In the genomic region with DNA sequence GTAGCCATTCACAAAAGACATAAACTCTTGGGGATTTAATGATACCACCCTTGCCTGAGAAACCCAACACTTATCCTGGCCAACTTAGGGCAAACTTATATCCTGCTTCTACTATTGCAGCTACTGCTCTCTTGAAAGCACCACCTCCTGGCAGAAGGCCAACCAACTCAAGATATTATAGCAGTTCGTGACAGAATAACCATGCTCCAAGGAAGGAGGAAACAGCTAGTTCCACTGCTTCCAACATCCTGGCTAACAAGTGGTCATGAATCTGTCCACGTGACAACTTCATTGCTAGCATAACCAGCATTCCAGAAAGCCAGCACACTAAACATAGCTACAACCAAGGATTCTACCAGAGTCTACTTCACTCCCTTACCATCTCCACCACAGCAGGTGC, we compare ENCODE assay signal across 15 cellular contexts.
"Had no signal": no experiment of that assay in that cellular context is flagged by ENCODE, and none has a peak within 500 bp of the region (broad histone marks: within the 10 kb centered on the region; RNA-seq: fewer than 3 reads in every experiment).

No MANE protein-coding gene starts in this region.

- H2AFZ ChIP-seq: parathyroid adenoma had no signal

- H3K27ac ChIP-seq: ascending aorta, colonic mucosa, gastrocnemius medialis, parathyroid adenoma, stomach had no signal

- H3K4me1 ChIP-seq: ascending aorta, colonic mucosa, gastrocnemius medialis, parathyroid adenoma, stomach had no signal

- H3K9ac ChIP-seq: parathyroid adenoma had no signal

- H3K36me3 ChIP-seq: ascending aorta, colonic mucosa, gastrocnemius medialis, stomach had no signal

- H3K4me3 ChIP-seq: ascending aorta, colonic mucosa, gastrocnemius medialis, stomach had no signal

- H3K79me2 ChIP-seq: parathyroid adenoma had no signal

- H3K27me3 Mint-ChIP-seq: activated naive CD8-positive, alpha-beta T cell treated with anti-CD3 and anti-CD28 coated beads, Interleukin-2, amount 50 U/mL, for 24 hours had no signal

- ATAC-seq: activated CD8-positive, alpha-beta T cell treated with anti-CD3 and anti-CD28 coated beads, Interleukin-2, amount 10 ng/mL, durations not matched to agents 7 days and 5 days; activated naive CD8-positive, alpha-beta T cell treated with anti-CD3 and anti-CD28 coated beads, Interleukin-2, amount 50 U/mL, for 24 hours; gastrocnemius medialis had no signal

- H3K4me3 Mint-ChIP-seq: activated CD8-positive, alpha-beta T cell treated with anti-CD3 and anti-CD28 coated beads, Interleukin-2, amount 10 ng/mL, durations not matched to agents 7 days and 5 days; activated naive CD8-positive, alpha-beta T cell treated with anti-CD3 and anti-CD28 coated beads, Interleukin-2, amount 50 U/mL, for 24 hours; mesothelial cell of epicardium had no signal

- H3K9me3 ChIP-seq: ascending aorta, colonic mucosa, gastrocnemius medialis had no signal

- DNase-seq: activated CD4-positive, alpha-beta T cell treated with anti-CD3 and anti-CD28 coated beads for 48 hours; activated CD8-positive, alpha-beta T cell treated with anti-CD3 and anti-CD28 coated beads, Interleukin-2, amount 10 ng/mL, durations not matched to agents 7 days and 5 days; activated naive CD4-positive, alpha-beta T cell treated with Interleukin-2 at 50 U/mL for 16 hours; activated naive CD8-positive, alpha-beta T cell treated with anti-CD3 and anti-CD28 coated beads, Interleukin-2, amount 50 U/mL, for 24 hours; caudate nucleus; colonic mucosa; effector CD8-positive, alpha-beta T cell; gastrocnemius medialis; hippocampal formation; kidney glomerular epithelial cell; retina; stomach had no signal

- H3K27me3 ChIP-seq: ascending aorta, colonic mucosa, gastrocnemius medialis, stomach had no signal

- H3K27ac Mint-ChIP-seq: activated CD8-positive, alpha-beta T cell treated with anti-CD3 and anti-CD28 coated beads, Interleukin-2, amount 10 ng/mL, durations not matched to agents 7 days and 5 days; activated naive CD8-positive, alpha-beta T cell treated with anti-CD3 and anti-CD28 coated beads, Interleukin-2, amount 50 U/mL, for 24 hours; mesothelial cell of epicardium had no signal

- H3K4me1 Mint-ChIP-seq: activated naive CD8-positive, alpha-beta T cell treated with anti-CD3 and anti-CD28 coated beads, Interleukin-2, amount 50 U/mL, for 24 hours had no signal
